8 cellular contexts compared by ENCODE assay signal in genomic region chr16:58392215-58393137, GRCh38.
DNase-seq lines count a peak whose midpoint lies in the region; ATAC-seq lines count a peak whose summit lies in the region.

Gene GINS3, plus strand, starts transcription at chr16:58392471. Its CDS starts 131 bp downstream, at chr16:58392602.

- H3K27ac Mint-ChIP-seq in central memory CD8-positive, alpha-beta T cell (ENCODE audit: low read depth): peak within 1 kb of the TSS; percentile 84

- peak within 1 kb of the TSS; percentile 99 for H3K4me3 Mint-ChIP-seq in central memory CD8-positive, alpha-beta T cell

- peak; percentile 97 for ATAC-seq in GM18909 (IDR thresholded peaks at IDR 0.05; ENCODE audit: poor library complexity, unreplicated experiment)
- ATAC-seq in HG03175 (IDR thresholded peaks at IDR 0.05; ENCODE audit: unreplicated experiment): peak; percentile 95
- peak; percentile 92 for ATAC-seq in central memory CD8-positive, alpha-beta T cell (replicated peaks; ENCODE audit: extremely low read depth, poor library complexity, severe bottlenecking)

- DNase-seq in AG08395 (ENCODE audit: low spot score) (peak; percentile 91), NCI-H226 (peak; percentile 85), islet precursor cell (peak; percentile 86)
- peak; percentile 64 to 72 (median 69) for DNase-seq in activated CD4-positive, CD25-positive, alpha-beta regulatory T cell (lab: John Stamatoyannopoulos, UW)
- DNase-seq in central memory CD8-positive, alpha-beta T cell (ENCODE audit: low spot score in 2 of 2): peak; percentile 64 to 69
- peak; percentile 81 to 82 (median 81) for DNase-seq in stimulated activated CD4-positive, alpha-beta T cell treated with anti-CD3 and anti-CD28 coated beads, Interleukin-12 subunit alpha, Interleukin-12 subunit beta, amount 100 ng/mL, for 48 hours (ENCODE audit: low read depth in 2 of 3, low spot score in 1 of 3)

- peaks cover 11% of the 10 kb centered on the region for H3K4me1 Mint-ChIP-seq in central memory CD8-positive, alpha-beta T cell

- H3K36me3 Mint-ChIP-seq in central memory CD8-positive, alpha-beta T cell (ENCODE audit: insufficient read depth): peaks cover 4% of the 10 kb centered on the region

- no peaks in the 10 kb centered on the region for H3K9me3 Mint-ChIP-seq in central memory CD8-positive, alpha-beta T cell

- no peaks in the 10 kb centered on the region for H3K27me3 Mint-ChIP-seq in central memory CD8-positive, alpha-beta T cell

Comparison
In these comparisons a context has a peak if more than half of its experiments do, and no peak if none do; other contexts are left out.
1. Peak in every context shown above with its lines: DNase-seq and ATAC-seq.